ENCODE assay signal across 25 cellular contexts in genomic region chr6:168028181-168028580, GRCh38. TPM values are rescaled to one million over a fixed set of nuclear protein-coding genes. Genes with fewer than 3 reads are reported as not detected.
"Had no signal": no experiment of that assay in that cellular context is flagged by ENCODE, and none has a peak within 500 bp of the region (broad histone marks: within the 10 kb centered on the region; RNA-seq: fewer than 3 reads in every experiment).

No MANE protein-coding gene starts in this region.

- H3K27me3 ChIP-seq: MG63 had no signal

- H3K36me3 ChIP-seq: MG63 had no signal

- H3K9me3 ChIP-seq: MG63 had no signal

- H3K27ac ChIP-seq: HL-60 had no signal

- H3K27ac Mint-ChIP-seq: IgD-negative memory B cell had no signal

- H3K4me1 Mint-ChIP-seq: IgD-negative memory B cell had no signal

- FAIRE-seq: HTR-8/SVneo, RCC 7860 had no signal

- DNase-seq: KBM-7, MG63, NCI-H1092, NCI-H1105 treated with DMSO at 0.1 percent for 48 hours, NCI-H1417 treated with DMSO at 0.1 percent for 48 hours, NCI-H146, NCI-H1694 treated with DMSO at 0.1 percent for 48 hours, NCI-H2029, NCI-H2081 treated with DMSO at 0.1 percent for 48 hours, NCI-H2171, NCI-H226, NCI-H446, NCI-H510A, NCI-H524 treated with DMSO at 0.1 percent for 48 hours, NCI-H69, NCI-H774, RPMI8226, SHP77 had no signal

- H3K4me3 ChIP-seq: MG63 had no signal

- ATAC-seq: SK-N-SH treated with all-trans-retinoic acid at 6 μM for 48 hours had no signal

- H3K4me3 Mint-ChIP-seq: IgD-negative memory B cell had no signal

RNA-seq across cellular contexts. Expression of gene KIF25, which starts 30.7 kb away (rescaled TPM):
- total RNA-seq: LHCN-M2, SK-MEL-5 had no signal
- polyA plus RNA-seq: IgD-negative memory B cell had no signal

RNA-seq across cellular contexts. Expression of gene FRMD1, which starts 50.8 kb away (rescaled TPM):
- total RNA-seq: LHCN-M2, SK-MEL-5 had no signal
- polyA plus RNA-seq: IgD-negative memory B cell had no signal
